1 cellular context compared by ENCODE assay signal in genomic region chr3:152245498-152246175, GRCh38.
TF ChIP-seq lines count a peak whose summit lies in the region.

No MANE protein-coding gene starts in this region.

TF ChIP-seq in IMR-90, 13 proteins besides CTCF, POLR2A, EP300 and RAD21:
- TF ChIP-seq NFE2L2 (IDR thresholded peaks at IDR 0.05; ENCODE audit: low read depth, low read length), result no peak
- TF ChIP-seq SMC3 (IDR thresholded peaks at IDR 0.05; ENCODE audit: low read depth, low read length), result no peak
- TF ChIP-seq FOS (IDR thresholded peaks at IDR 0.05; ENCODE audit: low read depth, low read length), result no peak
- no peak for TF ChIP-seq RFX5 (IDR thresholded peaks at IDR 0.05; ENCODE audit: low read depth, low read length)
- no peak for TF ChIP-seq MAFK (IDR thresholded peaks at IDR 0.05; ENCODE audit: low read depth, low read length)
- no peak for TF ChIP-seq ELK1 (IDR thresholded peaks at IDR 0.05; ENCODE audit: borderline replicate concordance, low read depth, low read length)
- TF ChIP-seq BHLHE40 (IDR thresholded peaks at IDR 0.05; ENCODE audit: low read depth, low read length), result no peak
- TF ChIP-seq RCOR1 (IDR thresholded peaks at IDR 0.05; ENCODE audit: insufficient replicate concordance, low read length), result no peak
TF ChIP-seq in IMR-90: peak in this region for 0.
